Comparison of ENCODE assay signal across 9 cellular contexts in the genomic region with DNA sequence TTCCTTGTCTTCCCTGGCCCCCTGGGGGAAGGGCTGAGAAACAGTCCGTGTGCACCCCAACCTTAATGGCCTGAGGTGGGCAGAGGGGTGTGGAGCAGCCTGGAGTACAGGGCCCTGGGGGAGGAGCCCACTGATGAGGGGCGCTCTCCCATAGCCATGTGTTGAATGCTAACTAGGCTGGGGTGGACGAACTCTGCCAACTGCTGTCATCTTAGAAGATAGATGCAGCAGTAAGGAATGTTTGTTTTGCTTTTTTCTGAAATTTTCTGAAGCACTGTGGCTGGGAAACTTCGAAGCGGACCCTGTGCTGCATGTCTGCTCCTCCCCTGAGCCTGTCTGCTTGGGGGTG. TPM values are rescaled to one million over a fixed set of nuclear protein-coding genes. Genes with fewer than 3 reads are reported as not detected.
DNase-seq lines count a peak whose midpoint lies in the region; ATAC-seq, FAIRE-seq and TF ChIP-seq lines count a peak whose summit lies in the region.
"Had no signal": no experiment of that assay in that cellular context is flagged by ENCODE, and none has a peak within 500 bp of the region (broad histone marks: within the 10 kb centered on the region; RNA-seq: fewer than 3 reads in every experiment).

No MANE protein-coding gene starts in this region.

- peaks cover 37% of the 10 kb centered on the region for H3K36me3 ChIP-seq in muscle layer of colon (ENCODE audit: insufficient read depth, low read length)

- H3K9me3 ChIP-seq in muscle layer of colon (ENCODE audit: low read length), result no peaks in the 10 kb centered on the region

- no peaks in the 10 kb centered on the region for H3K9me3 Mint-ChIP-seq in activated naive CD4-positive, alpha-beta T cell treated with anti-CD3 and anti-CD28 coated beads for 36 hours
- H3K9me3 Mint-ChIP-seq in chondrocyte (ENCODE audit: low read depth), result no peaks in the 10 kb centered on the region
- H3K9me3 Mint-ChIP-seq: activated T-cell treated with anti-CD3 and anti-CD28 coated beads, Interleukin-2, amount 50 U/mL, for 72 hours had no signal

- no peak overlapping the region for H3K9ac ChIP-seq in muscle layer of colon (ENCODE audit: low read length)

- peaks cover 44% of the 10 kb centered on the region for H3K4me1 ChIP-seq in muscle layer of colon (ENCODE audit: insufficient read depth, low read length)

- no peaks in the 10 kb centered on the region for H3K27me3 ChIP-seq in muscle layer of colon (ENCODE audit: control insufficient read depth in 1 of 2, insufficient read depth in 2 of 2, low read length in 2 of 2)

- CTCF ChIA-PET in activated naive CD4-positive, alpha-beta T cell treated with anti-CD3 and anti-CD28 coated beads for 36 hours (lab: Charles Lee), result interaction anchor here (0.6 to 1.0 kb wide), 2 partner anchors 26 to 137 kb away, joined by 3 read pairs; a partner anchor contains a TSS

- no peak for DNase-seq in activated naive CD4-positive, alpha-beta T cell treated with anti-CD3 and anti-CD28 coated beads for 36 hours
- DNase-seq in activated naive CD4-positive, alpha-beta T cell treated with Interleukin-2 at 50 U/mL for 16 hours, result no peak
- DNase-seq in chondrocyte (ENCODE audit: low spot score), result no peak
- no peak for DNase-seq in urothelium cell line (ENCODE audit: low spot score)
- DNase-seq in cerebellar cortex (ENCODE audit: low spot score), result no peak
- DNase-seq: activated T-cell treated with anti-CD3 and anti-CD28 coated beads, Interleukin-2, amount 50 U/mL, for 72 hours had no signal

- H3K27me3 Mint-ChIP-seq in activated naive CD4-positive, alpha-beta T cell treated with anti-CD3 and anti-CD28 coated beads for 36 hours (ENCODE audit: low read depth), result no peaks in the 10 kb centered on the region
- no peaks in the 10 kb centered on the region for H3K27me3 Mint-ChIP-seq in chondrocyte (ENCODE audit: low read depth)

- no peak for TF ChIP-seq POLR2A in GM18505 (IDR thresholded peaks at IDR 0.05; ENCODE audit: borderline replicate concordance, extremely low read depth, insufficient read depth, insufficient read length)

- peak overlapping the region; percentile 51 for H3K27ac Mint-ChIP-seq in activated naive CD4-positive, alpha-beta T cell treated with anti-CD3 and anti-CD28 coated beads for 36 hours
- peak overlapping the region; percentile 91 for H3K27ac Mint-ChIP-seq in chondrocyte (ENCODE audit: unreplicated experiment)

- peaks cover 42% of the 10 kb centered on the region for H3K36me3 Mint-ChIP-seq in activated naive CD4-positive, alpha-beta T cell treated with anti-CD3 and anti-CD28 coated beads for 36 hours (ENCODE audit: low read depth)
- peaks cover 18% of the 10 kb centered on the region for H3K36me3 Mint-ChIP-seq in chondrocyte (ENCODE audit: low read depth)

- FAIRE-seq in urothelium cell line (lab: Jason Lieb, UNC), result peak; percentile 63

- peak overlapping the region; percentile 62 for H3K27ac ChIP-seq in muscle layer of colon (ENCODE audit: low read depth, low read length)

- peak; percentile 32 for TF ChIP-seq CTCF in chondrocyte (IDR thresholded peaks at IDR 0.05)

- intact Hi-C loops in activated naive CD4-positive, alpha-beta T cell treated with anti-CD3 and anti-CD28 coated beads for 36 hours (cut with micrococcal nuclease), result no loop called here

- peaks cover 46% of the 10 kb centered on the region for H3K4me1 Mint-ChIP-seq in activated naive CD4-positive, alpha-beta T cell treated with anti-CD3 and anti-CD28 coated beads for 36 hours (ENCODE audit: low read depth)
- peaks cover 67% of the 10 kb centered on the region for H3K4me1 Mint-ChIP-seq in chondrocyte (ENCODE audit: low read depth)

- H3K4me3 ChIP-seq in muscle layer of colon (ENCODE audit: low read depth in 1 of 2, low read length in 2 of 2), result no peak overlapping the region

- H3K4me3 Mint-ChIP-seq in activated naive CD4-positive, alpha-beta T cell treated with anti-CD3 and anti-CD28 coated beads for 36 hours, result no peak overlapping the region
- H3K4me3 Mint-ChIP-seq in chondrocyte (ENCODE audit: unreplicated experiment), result peak overlapping the region; percentile 31

- no peak for ATAC-seq in HG03135 (IDR thresholded peaks at IDR 0.05; ENCODE audit: unreplicated experiment)
- ATAC-seq in GM18505 (IDR thresholded peaks at IDR 0.05; ENCODE audit: unreplicated experiment), result no peak
- ATAC-seq: activated T-cell treated with anti-CD3 and anti-CD28 coated beads, Interleukin-2, amount 50 U/mL, for 72 hours had no signal

RNA-seq across cellular contexts. Expression of a gene that starts 54.8 kb away (rescaled TPM):
- 100 to 1,000 TPM; 296 to 297 TPM for total RNA-seq in activated naive CD4-positive, alpha-beta T cell treated with anti-CD3 and anti-CD28 coated beads for 36 hours
- total RNA-seq in chondrocyte, result 147 to 193 TPM (median 163 TPM) in 3 replicates
